ENCODE assay signal across 1 cellular context in genomic region chr3:149648525-149648924, GRCh38.
TF ChIP-seq lines count a peak whose summit lies in the region.

No MANE protein-coding gene starts in this region.

TF ChIP-seq in H1, 55 proteins besides CTCF, POLR2A, EP300 and RAD21:
- no peak for TF ChIP-seq SIRT6 (IDR thresholded peaks at IDR 0.05; ENCODE audit: low read length)
